In genomic region chr22:28962042-28962554, GRCh38 we compare ENCODE assay signal across 27 cellular contexts.
"Had no signal": no experiment of that assay in that cellular context is flagged by ENCODE, and none has a peak within 500 bp of the region (broad histone marks: within the 10 kb centered on the region; RNA-seq: fewer than 3 reads in every experiment).

No MANE protein-coding gene starts in this region.

- H3K27me3 ChIP-seq: ascending aorta, foreskin keratinocyte, heart left ventricle, right atrium auricular region, vagina had no signal

- ATAC-seq: effector memory CD8-positive, alpha-beta T cell; foreskin keratinocyte; heart left ventricle; naive thymus-derived CD4-positive, alpha-beta T cell; stimulated activated memory B cell treated with anti-CD40 and anti-IgM and Interleukin-4, amounts not matched to agents 10 μg/mL and 1 μg/mL and 100 μg/mL, for 72 hours; stimulated activated naive CD8-positive, alpha-beta T cell treated with anti-CD3 and anti-CD28 coated beads, Interleukin-15, amount 100 ng/mL, for 72 hours had no signal

- H3K9me3 ChIP-seq: ascending aorta, heart left ventricle, right atrium auricular region, vagina had no signal

- H3K27me3 Mint-ChIP-seq: type B pancreatic cell had no signal

- DNase-seq: activated CD4-positive, alpha-beta T cell treated with anti-CD3 and anti-CD28 coated beads for 4 hours; activated CD4-positive, alpha-beta T cell treated with anti-CD3 and anti-CD28 coated beads, Interleukin-2, amount 50 U/mL, for 4 hours; activated gamma-delta T cell; activated naive CD4-positive, alpha-beta T cell treated with anti-CD3 and anti-CD28 coated beads, Interleukin-2, amount 10 ng/mL, durations not matched to agents 7 days and 5 days; activated naive CD8-positive, alpha-beta T cell treated with anti-CD3 and anti-CD28 coated beads, Interleukin-2, amount 10 ng/mL, durations not matched to agents 7 days and 5 days; cortex of kidney; effector memory CD8-positive, alpha-beta T cell; foreskin keratinocyte; heart left ventricle; hypothalamus; immature natural killer cell; kidney; naive thymus-derived CD4-positive, alpha-beta T cell; stimulated activated CD4-positive, alpha-beta T cell treated with anti-CD3 and anti-CD28 coated beads, Interleukin-1b, Interleukin-23, amount 100 ng/mL, for 48 hours; stimulated activated CD4-positive, alpha-beta T cell treated with anti-CD3 and anti-CD28 coated beads, Interleukin-4, amount 100 ng/mL, for 4 hours; stimulated activated CD8-positive, alpha-beta memory T cell treated with anti-CD3 and anti-CD28 coated beads, Interleukin-4, amount 100 ng/mL, for 48 hours; stimulated activated naive CD8-positive, alpha-beta T cell treated with anti-CD3 and anti-CD28 coated beads, Interleukin-15, amount 100 ng/mL, for 72 hours; substantia nigra; T-helper 2 cell had no signal

- H3K4me3 Mint-ChIP-seq: activated naive CD4-positive, alpha-beta T cell treated with anti-CD3 and anti-CD28 coated beads, Interleukin-2, amount 10 ng/mL, durations not matched to agents 7 days and 5 days; activated naive CD8-positive, alpha-beta T cell treated with anti-CD3 and anti-CD28 coated beads, Interleukin-2, amount 10 ng/mL, durations not matched to agents 7 days and 5 days; brain; effector memory CD8-positive, alpha-beta T cell; immature natural killer cell; mesothelial cell of epicardium; naive thymus-derived CD4-positive, alpha-beta T cell; stimulated activated memory B cell treated with anti-CD40 and anti-IgM and Interleukin-4, amounts not matched to agents 10 μg/mL and 1 μg/mL and 100 μg/mL, for 72 hours; stimulated activated naive CD8-positive, alpha-beta T cell treated with anti-CD3 and anti-CD28 coated beads, Interleukin-15, amount 100 ng/mL, for 72 hours had no signal

- H3K9me3 Mint-ChIP-seq: activated naive CD4-positive, alpha-beta T cell treated with anti-CD3 and anti-CD28 coated beads, Interleukin-2, amount 10 ng/mL, durations not matched to agents 7 days and 5 days; activated naive CD8-positive, alpha-beta T cell treated with anti-CD3 and anti-CD28 coated beads, Interleukin-2, amount 10 ng/mL, durations not matched to agents 7 days and 5 days; effector memory CD8-positive, alpha-beta T cell; immature natural killer cell; mesothelial cell of epicardium; stimulated activated memory B cell treated with anti-CD40 and anti-IgM and Interleukin-4, amounts not matched to agents 10 μg/mL and 1 μg/mL and 100 μg/mL, for 72 hours; type B pancreatic cell had no signal

- H3K36me3 ChIP-seq: ascending aorta, heart left ventricle, right atrium auricular region, vagina had no signal

- H3K36me3 Mint-ChIP-seq: activated naive CD4-positive, alpha-beta T cell treated with anti-CD3 and anti-CD28 coated beads, Interleukin-2, amount 10 ng/mL, durations not matched to agents 7 days and 5 days; stimulated activated memory B cell treated with anti-CD40 and anti-IgM and Interleukin-4, amounts not matched to agents 10 μg/mL and 1 μg/mL and 100 μg/mL, for 72 hours had no signal

- H3K4me1 ChIP-seq: ascending aorta, foreskin keratinocyte, right atrium auricular region had no signal

- H3K4me3 ChIP-seq: ascending aorta, heart left ventricle, right atrium auricular region, smooth muscle cell, vagina had no signal

- H3K4me1 Mint-ChIP-seq: activated naive CD4-positive, alpha-beta T cell treated with anti-CD3 and anti-CD28 coated beads, Interleukin-2, amount 10 ng/mL, durations not matched to agents 7 days and 5 days; stimulated activated memory B cell treated with anti-CD40 and anti-IgM and Interleukin-4, amounts not matched to agents 10 μg/mL and 1 μg/mL and 100 μg/mL, for 72 hours had no signal

- H3K27ac ChIP-seq: ascending aorta, foreskin keratinocyte, heart left ventricle, right atrium auricular region, vagina had no signal

- H3K27ac Mint-ChIP-seq: activated naive CD4-positive, alpha-beta T cell treated with anti-CD3 and anti-CD28 coated beads, Interleukin-2, amount 10 ng/mL, durations not matched to agents 7 days and 5 days; activated naive CD8-positive, alpha-beta T cell treated with anti-CD3 and anti-CD28 coated beads, Interleukin-2, amount 10 ng/mL, durations not matched to agents 7 days and 5 days; effector memory CD8-positive, alpha-beta T cell; immature natural killer cell; naive thymus-derived CD4-positive, alpha-beta T cell; stimulated activated memory B cell treated with anti-CD40 and anti-IgM and Interleukin-4, amounts not matched to agents 10 μg/mL and 1 μg/mL and 100 μg/mL, for 72 hours; stimulated activated naive CD8-positive, alpha-beta T cell treated with anti-CD3 and anti-CD28 coated beads, Interleukin-15, amount 100 ng/mL, for 72 hours; type B pancreatic cell had no signal
